Comparison of ENCODE assay signal across 1 cellular context in genomic region chr18:26091047-26091630, GRCh38.
A peak's percentile ranks its signal among the peaks of the same experiment; 100 is the strongest.
TF ChIP-seq lines count a peak whose summit lies in the region.

No MANE protein-coding gene starts in this region.

TF ChIP-seq in K562, 482 proteins besides CTCF, POLR2A, EP300 and RAD21 (continued from another document and continues in another):
- TF ChIP-seq MNT (conservative IDR thresholded peaks at IDR 0.05) (0 out of 4 replicates have a peak, but pooled peaks have one; percentile 13 to 49), ZNF561 (CRISPR knock-in tag; conservative IDR thresholded peaks at IDR 0.05) (no peak), PRDM10 (IDR thresholded peaks at IDR 0.05; ENCODE audit: partially characterized antibody) (no peak), RBM17 (IDR thresholded peaks at IDR 0.05; ENCODE audit: borderline replicate concordance, low read depth, low read length) (no peak), HNRNPUL1 (IDR thresholded peaks at IDR 0.05; ENCODE audit: low read length) (no peak), PKNOX1 (IDR thresholded peaks at IDR 0.05) (no peak), ZBTB17 (CRISPR knock-in tag; IDR thresholded peaks at IDR 0.05) (no peak), MTA3 (IDR thresholded peaks at IDR 0.05; ENCODE audit: borderline replicate concordance) (peak; percentile 77; the same call in 1 of the 2 replicates), ZNF592 (IDR thresholded peaks at IDR 0.05) (peak; percentile 48; the same call in 1 of the 2 replicates), ZNF354B (CRISPR knock-in tag; IDR thresholded peaks at IDR 0.05) (0 out of 2 replicates have a peak, but pooled peaks have one; percentile 0), PHF21A (IDR thresholded peaks at IDR 0.05; ENCODE audit: borderline replicate concordance, low read depth) (peak; percentile 65; the same call in 1 of the 2 replicates), CREB3L1 (IDR thresholded peaks at IDR 0.05; ENCODE audit: borderline replicate concordance, low read depth) (peak; percentile 83; the same call in 1 of the 2 replicates), MCM3 (IDR thresholded peaks at IDR 0.05) (no peak), ZNF639 (CRISPR knock-in tag; conservative IDR thresholded peaks at IDR 0.05 in 1 of 2, IDR thresholded peaks at IDR 0.05 in 1 of 2) (no peak), GABPA (tag; conservative IDR thresholded peaks at IDR 0.05; ENCODE audit: low read depth) (peak; percentile 26; the same call in 1 of the 2 replicates), PHB2 (IDR thresholded peaks at IDR 0.05; ENCODE audit: low read depth) (no peak), PHF20 (IDR thresholded peaks at IDR 0.05; ENCODE audit: partially characterized antibody) (peak; percentile 66), CHD4 (IDR thresholded peaks at IDR 0.05; ENCODE audit: insufficient read depth, insufficient replicate concordance, low read depth, low read length, poor library complexity, severe bottlenecking) (peak; percentile 59), CEBPG (CRISPR knock-in tag; IDR thresholded peaks at IDR 0.05) (no peak), CEBPG (tag; conservative IDR thresholded peaks at IDR 0.05 in 1 of 2, IDR thresholded peaks at IDR 0.05 in 1 of 2) (peak in 1 of 2 experiments; percentile 31; a peak in 1 of 4 replicates), CREM (IDR thresholded peaks at IDR 0.05; ENCODE audit: low read depth) (0 out of 2 replicates have a peak, but pooled peaks have one; percentile 2), MTA1 (IDR thresholded peaks at IDR 0.05; ENCODE audit: borderline replicate concordance) (peak; percentile 49; the same call in 1 of the 2 replicates), ELF1 (tag; IDR thresholded peaks at IDR 0.05) (peak; percentile 60), BACH1 (tag; IDR thresholded peaks at IDR 0.05) (no peak), SREBF2 (CRISPR knock-in tag; IDR thresholded peaks at IDR 0.05) (no peak), DEAF1 (CRISPR knock-in tag; IDR thresholded peaks at IDR 0.05) (peak; percentile 59; the same call in 1 of the 2 replicates), GATAD2A (IDR thresholded peaks at IDR 0.05) (peak; percentile 82), ZKSCAN1 (IDR thresholded peaks at IDR 0.05; ENCODE audit: low read depth, low read length) (0 out of 2 replicates have a peak, but pooled peaks have one; percentile 7), ZBTB2 (IDR thresholded peaks at IDR 0.05) (peak; percentile 73; the same call in 1 of the 2 replicates), SAFB (IDR thresholded peaks at IDR 0.05; ENCODE audit: borderline replicate concordance, low read depth, low read length) (0 out of 2 replicates have a peak, but pooled peaks have one; percentile 71), ZBTB34 (CRISPR knock-in tag; IDR thresholded peaks at IDR 0.05) (no peak), SRSF1 (IDR thresholded peaks at IDR 0.05; ENCODE audit: low read depth, low read length) (no peak)
